ENCODE assay signal across 11 cellular contexts in the genomic region with DNA sequence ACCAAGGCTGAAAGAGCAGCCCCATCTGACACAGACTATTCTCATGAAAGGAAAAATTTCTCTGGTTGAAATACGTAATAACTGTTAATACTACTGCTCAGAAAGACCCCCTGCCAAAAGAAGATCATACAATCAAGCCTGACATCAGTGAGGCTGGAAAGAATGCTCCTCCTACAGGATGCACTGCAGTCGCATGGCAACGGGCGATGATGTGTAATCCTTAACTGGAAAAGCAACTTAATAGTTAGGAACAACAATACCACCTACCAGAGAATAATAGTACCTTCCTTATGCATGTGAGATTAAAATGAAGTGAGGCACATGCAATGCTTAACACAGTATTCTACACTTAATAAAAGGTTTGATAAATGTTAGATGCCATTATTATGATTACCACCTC. TPM values are rescaled to one million over a fixed set of nuclear protein-coding genes. Genes with fewer than 3 reads are reported as not detected.
DNase-seq lines count a peak whose midpoint lies in the region; ATAC-seq and TF ChIP-seq lines count a peak whose summit lies in the region.
"Had no signal": no experiment of that assay in that cellular context is flagged by ENCODE, and none has a peak within 500 bp of the region (broad histone marks: within the 10 kb centered on the region; RNA-seq: fewer than 3 reads in every experiment).

No MANE protein-coding gene starts in this region.

- H3K27me3 Mint-ChIP-seq in CD4-positive, CD25-positive, alpha-beta regulatory T cell: peaks cover 6% of the 10 kb centered on the region
- H3K27me3 Mint-ChIP-seq in activated naive CD8-positive, alpha-beta T cell treated with anti-CD3 and anti-CD28 coated beads, Interleukin-2, amount 10 ng/mL, durations not matched to agents 7 days and 5 days: peaks cover 5% of the 10 kb centered on the region

- H3K9me3 Mint-ChIP-seq in CD4-positive, CD25-positive, alpha-beta regulatory T cell: peaks cover 2 to 24% (median 11%) of the 10 kb centered on the region in 7 donors
- peaks cover 21% of the 10 kb centered on the region for H3K9me3 Mint-ChIP-seq in activated naive CD8-positive, alpha-beta T cell treated with anti-CD3 and anti-CD28 coated beads, Interleukin-2, amount 10 ng/mL, durations not matched to agents 7 days and 5 days

- CTCF ChIA-PET in HEK293T (lab: Yijun Ruan, JAX): no interaction called here

- H3K36me3 ChIP-seq in CD4-positive, CD25-positive, alpha-beta regulatory T cell (ENCODE audit: control insufficient read depth, insufficient read depth, low read length): peaks cover 6% of the 10 kb centered on the region
- H3K36me3 ChIP-seq in SJCRH30: no peaks in the 10 kb centered on the region

- no peak for DNase-seq in CD4-positive, CD25-positive, alpha-beta regulatory T cell
- DNase-seq in HEK293T (ENCODE audit: extremely low spot score) (peak; percentile 11), kidney tubule cell (ENCODE audit: low spot score) (peak; percentile 11), SJCRH30 (no peak), occipital lobe (lab: John Stamatoyannopoulos, UW) (no peak), RPMI8226 (no peak)
- no peak for DNase-seq in activated naive CD8-positive, alpha-beta T cell treated with anti-CD3 and anti-CD28 coated beads, Interleukin-2, amount 10 ng/mL, durations not matched to agents 7 days and 5 days
- DNase-seq: gastrocnemius medialis, OCI-M1, stomach had no signal

- H3K9me3 ChIP-seq in CD4-positive, CD25-positive, alpha-beta regulatory T cell (ENCODE audit: control insufficient read depth in 2 of 2, low read length in 2 of 2): peaks cover 20 to 25% of the 10 kb centered on the region in 2 experiments
- peaks cover 13% of the 10 kb centered on the region for H3K9me3 ChIP-seq in SJCRH30 (replicated peaks)

- no peak for ATAC-seq in CD4-positive, CD25-positive, alpha-beta regulatory T cell (ENCODE audit: low read depth in 2 of 2)
- ATAC-seq in activated naive CD8-positive, alpha-beta T cell treated with anti-CD3 and anti-CD28 coated beads, Interleukin-2, amount 10 ng/mL, durations not matched to agents 7 days and 5 days (ENCODE audit: low read depth): no peak
- ATAC-seq in GM18907 (IDR thresholded peaks at IDR 0.05; ENCODE audit: unreplicated experiment): no peak

- H3K27ac ChIP-seq in CD4-positive, CD25-positive, alpha-beta regulatory T cell (ENCODE audit: insufficient read depth, low read length, poor library complexity, severe bottlenecking): no peak overlapping the region
- no peak overlapping the region for H3K27ac ChIP-seq in SJCRH30

- POLR2A ChIA-PET in HEK293T (lab: Yijun Ruan, JAX): interaction anchor here (1.6 kb wide), 1 partner anchor 42 kb away, joined by 5 read pairs; no protein-coding TSS in a partner anchor
- POLR2A ChIA-PET in activated naive CD8-positive, alpha-beta T cell treated with anti-CD3 and anti-CD28 coated beads, Interleukin-2, amount 10 ng/mL, durations not matched to agents 7 days and 5 days (lab: Charles Lee): interaction anchor here (1.2 to 1.9 kb wide), 2 partner anchors 41 to 142 kb away, joined by 3 to 7 read pairs; no protein-coding TSS in a partner anchor

- no peaks in the 10 kb centered on the region for H3K27me3 ChIP-seq in CD4-positive, CD25-positive, alpha-beta regulatory T cell (ENCODE audit: control insufficient read depth, insufficient read depth, low read length)
- H3K27me3 ChIP-seq in SJCRH30: no peaks in the 10 kb centered on the region
- H3K27me3 ChIP-seq: gastrocnemius medialis, stomach had no signal

- H3K4me3 ChIP-seq in CD4-positive, CD25-positive, alpha-beta regulatory T cell (ENCODE audit: low read depth, low read length): no peak overlapping the region
- H3K4me3 ChIP-seq in SJCRH30: no peak overlapping the region

- peaks cover 9% of the 10 kb centered on the region for H3K36me3 Mint-ChIP-seq in CD4-positive, CD25-positive, alpha-beta regulatory T cell
- H3K36me3 Mint-ChIP-seq in activated naive CD8-positive, alpha-beta T cell treated with anti-CD3 and anti-CD28 coated beads, Interleukin-2, amount 10 ng/mL, durations not matched to agents 7 days and 5 days: peaks cover 8% of the 10 kb centered on the region

- peak overlapping the region in 3 of 4 donors; percentile 5 to 94 (median 72) for H3K4me3 Mint-ChIP-seq in CD4-positive, CD25-positive, alpha-beta regulatory T cell
- no peak overlapping the region for H3K4me3 Mint-ChIP-seq in activated naive CD8-positive, alpha-beta T cell treated with anti-CD3 and anti-CD28 coated beads, Interleukin-2, amount 10 ng/mL, durations not matched to agents 7 days and 5 days

- H3K4me1 ChIP-seq in CD4-positive, CD25-positive, alpha-beta regulatory T cell (ENCODE audit: control insufficient read depth, insufficient read depth, low read length, poor library complexity, severe bottlenecking): peaks cover 14% of the 10 kb centered on the region
- no peaks in the 10 kb centered on the region for H3K4me1 ChIP-seq in SJCRH30

- peaks cover 17 to 36% (median 28%) of the 10 kb centered on the region in 4 donors for H3K4me1 Mint-ChIP-seq in CD4-positive, CD25-positive, alpha-beta regulatory T cell
- peaks cover 18% of the 10 kb centered on the region for H3K4me1 Mint-ChIP-seq in activated naive CD8-positive, alpha-beta T cell treated with anti-CD3 and anti-CD28 coated beads, Interleukin-2, amount 10 ng/mL, durations not matched to agents 7 days and 5 days

- peak overlapping the region in 1 of 3 donors; percentile 86 for H3K27ac Mint-ChIP-seq in CD4-positive, CD25-positive, alpha-beta regulatory T cell
- peak overlapping the region; percentile 91 for H3K27ac Mint-ChIP-seq in activated naive CD8-positive, alpha-beta T cell treated with anti-CD3 and anti-CD28 coated beads, Interleukin-2, amount 10 ng/mL, durations not matched to agents 7 days and 5 days

TF ChIP-seq in HEK293T, 16 proteins besides CTCF, POLR2A, EP300 and RAD21:
- no peak for TF ChIP-seq FOXA1 (IDR thresholded peaks at IDR 0.05)
- TF ChIP-seq FOXM1 (IDR thresholded peaks at IDR 0.05; ENCODE audit: borderline replicate concordance): no peak
- TF ChIP-seq ELF4 (IDR thresholded peaks at IDR 0.05): no peak
- TF ChIP-seq FOXK2 (IDR thresholded peaks at IDR 0.05): no peak
- TF ChIP-seq CTBP1 (IDR thresholded peaks at IDR 0.05; ENCODE audit: borderline replicate concordance): no peak
- no peak for TF ChIP-seq BHLHE40 (IDR thresholded peaks at IDR 0.05; ENCODE audit: borderline replicate concordance)
- no peak for TF ChIP-seq TARDBP (IDR thresholded peaks at IDR 0.05)
- TF ChIP-seq ZNF384 (IDR thresholded peaks at IDR 0.05): no peak
- no peak for TF ChIP-seq LEF1 (IDR thresholded peaks at IDR 0.05; ENCODE audit: borderline replicate concordance)
- TF ChIP-seq HDGF (IDR thresholded peaks at IDR 0.05; ENCODE audit: borderline replicate concordance): no peak
- TF ChIP-seq ARNT (IDR thresholded peaks at IDR 0.05): no peak
- TF ChIP-seq, protein P1, sequence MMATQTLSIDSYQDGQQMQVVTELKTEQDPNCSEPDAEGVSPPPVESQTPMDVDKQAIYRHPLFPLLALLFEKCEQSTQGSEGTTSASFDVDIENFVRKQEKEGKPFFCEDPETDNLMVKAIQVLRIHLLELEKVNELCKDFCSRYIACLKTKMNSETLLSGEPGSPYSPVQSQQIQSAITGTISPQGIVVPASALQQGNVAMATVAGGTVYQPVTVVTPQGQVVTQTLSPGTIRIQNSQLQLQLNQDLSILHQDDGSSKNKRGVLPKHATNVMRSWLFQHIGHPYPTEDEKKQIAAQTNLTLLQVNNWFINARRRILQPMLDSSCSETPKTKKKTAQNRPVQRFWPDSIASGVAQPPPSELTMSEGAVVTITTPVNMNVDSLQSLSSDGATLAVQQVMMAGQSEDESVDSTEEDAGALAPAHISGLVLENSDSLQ (IDR thresholded peaks at IDR 0.05): no peak
- TF ChIP-seq SP1 (IDR thresholded peaks at IDR 0.05): no peak
- TF ChIP-seq SUZ12 (IDR thresholded peaks at IDR 0.05): no peak
- TF ChIP-seq L3MBTL2 (conservative IDR thresholded peaks at IDR 0.05): no peak
- TF ChIP-seq NFRKB (IDR thresholded peaks at IDR 0.05): no peak
TF ChIP-seq in HEK293T: peak in this region for 0.

RNA-seq across cellular contexts. Expression of a gene that starts 1.2 kb away (rescaled TPM):
- total RNA-seq in CD4-positive, CD25-positive, alpha-beta regulatory T cell: 14.8 TPM
- polyA plus RNA-seq in CD4-positive, CD25-positive, alpha-beta regulatory T cell: 10 to 100 TPM; 18.5 to 23.7 (median 21.4) TPM
- 10 to 100 TPM; 20.8 to 22.1 TPM for total RNA-seq in activated naive CD8-positive, alpha-beta T cell treated with anti-CD3 and anti-CD28 coated beads, Interleukin-2, amount 10 ng/mL, durations not matched to agents 7 days and 5 days
- 21.6 and 22.2 TPM in 2 replicates for total RNA-seq in SJCRH30 (2014; rRNA removed; shearing (Covaris generic))
- total RNA-seq in occipital lobe: 28.7 TPM

RNA-seq across cellular contexts. Expression of a gene that starts 44.5 kb away (rescaled TPM):
- total RNA-seq in CD4-positive, CD25-positive, alpha-beta regulatory T cell: 10.9 TPM
- polyA plus RNA-seq in CD4-positive, CD25-positive, alpha-beta regulatory T cell: 10 to 100 TPM; 15.4 to 34.4 (median 19.7) TPM
- total RNA-seq in activated naive CD8-positive, alpha-beta T cell treated with anti-CD3 and anti-CD28 coated beads, Interleukin-2, amount 10 ng/mL, durations not matched to agents 7 days and 5 days: 10 to 100 TPM; 13.4 to 16.7 TPM
- 30.9 and 33.7 TPM in 2 replicates for total RNA-seq in SJCRH30 (2014; rRNA removed; shearing (Covaris generic))
- total RNA-seq in occipital lobe: 23.6 TPM

Comparison
In these comparisons a context has a peak if more than half of its experiments do, and no peak if none do; other contexts are left out.
1. DNase-seq: peak in HEK293T (single experiment) and kidney tubule cell (single experiment); none in CD4-positive, CD25-positive, alpha-beta regulatory T cell (0 of 3), activated naive CD8-positive, alpha-beta T cell treated with anti-CD3 and anti-CD28 coated beads, Interleukin-2, amount 10 ng/mL, durations not matched to agents 7 days and 5 days (single experiment), SJCRH30 (0 of 2), occipital lobe (single experiment) and RPMI8226 (single experiment).